Comparison of ENCODE assay signal across 1 cellular context in genomic region chr9:137459601-137460362, GRCh38.
A peak's percentile ranks its signal among the peaks of the same experiment; 100 is the strongest.
TF ChIP-seq lines count a peak whose summit lies in the region.

No MANE protein-coding gene starts in this region.

TF ChIP-seq in K562, 482 proteins besides CTCF, POLR2A, EP300 and RAD21:
- 0 out of 3 replicates have a peak, but pooled peaks of 1 of the 2 experiments have one; percentile 17 for TF ChIP-seq CBX3 (IDR thresholded peaks at IDR 0.05; ENCODE audit: borderline replicate concordance in 1 of 2, low read length in 2 of 2)
- TF ChIP-seq E2F6 (IDR thresholded peaks at IDR 0.05; ENCODE audit: borderline replicate concordance in 1 of 2, extremely low read depth in 1 of 2, insufficient read depth in 1 of 2, insufficient read length in 1 of 2, low read depth in 1 of 2, low read length in 1 of 2, poor library complexity in 1 of 2, severe bottlenecking in 1 of 2) = peak in 1 of 2 experiments; percentile 42
- TF ChIP-seq FOXK1 (CRISPR knock-in tag; IDR thresholded peaks at IDR 0.05; ENCODE audit: borderline replicate concordance) = 0 out of 2 replicates have a peak, but pooled peaks have one; percentile 23
- TF ChIP-seq ID3 (CRISPR knock-in tag; IDR thresholded peaks at IDR 0.05) = no peak
- TF ChIP-seq ID3 (tag; IDR thresholded peaks at IDR 0.05) = 0 out of 2 replicates have a peak, but pooled peaks have one; percentile 24
- TF ChIP-seq ZBED1 (IDR thresholded peaks at IDR 0.05) = no peak
- 0 out of 2 replicates have a peak, but pooled peaks have one; percentile 23 for TF ChIP-seq TFAP4 (CRISPR knock-in tag; IDR thresholded peaks at IDR 0.05; ENCODE audit: borderline replicate concordance)
- TF ChIP-seq ZNF512 (tag; IDR thresholded peaks at IDR 0.05) = no peak
- TF ChIP-seq ZKSCAN1 (IDR thresholded peaks at IDR 0.05; ENCODE audit: low read depth, low read length) = peak; percentile 20; the same call in 1 of the 2 replicates
- no peak for TF ChIP-seq RFX1 (IDR thresholded peaks at IDR 0.05)
- TF ChIP-seq NFYB (IDR thresholded peaks at IDR 0.05; ENCODE audit: extremely low read depth, insufficient read length) = no peak
- 0 out of 2 replicates have a peak, but pooled peaks have one; percentile 1 for TF ChIP-seq USF1 (CRISPR knock-in tag; IDR thresholded peaks at IDR 0.05)
- no peak for TF ChIP-seq ZFP1 (CRISPR knock-in tag; IDR thresholded peaks at IDR 0.05)
- TF ChIP-seq SP1 (CRISPR knock-in tag; IDR thresholded peaks at IDR 0.05) = peak; percentile 55
- 0 out of 2 replicates have a peak, but pooled peaks have one; percentile 32 for TF ChIP-seq ZFX (CRISPR knock-in tag; IDR thresholded peaks at IDR 0.05)
- TF ChIP-seq ATF7 (IDR thresholded peaks at IDR 0.05) = 0 out of 2 replicates have a peak, but pooled peaks have one; percentile 18
- no peak for TF ChIP-seq POLR3G (IDR thresholded peaks at IDR 0.05; ENCODE audit: extremely low read depth, insufficient read length, insufficient replicate concordance)
- TF ChIP-seq MAX (CRISPR knock-in tag; IDR thresholded peaks at IDR 0.05) = 0 out of 2 replicates have a peak, but pooled peaks have one; percentile 24
- TF ChIP-seq ZNF830 (CRISPR knock-in tag; IDR thresholded peaks at IDR 0.05) = 0 out of 2 replicates have a peak, but pooled peaks have one; percentile 30
- 0 out of 2 replicates have a peak, but pooled peaks have one; percentile 62 for TF ChIP-seq E2F5 (CRISPR knock-in tag; IDR thresholded peaks at IDR 0.05)
- no peak for TF ChIP-seq PCBP1 (IDR thresholded peaks at IDR 0.05; ENCODE audit: low read depth, low read length, poor library complexity, severe bottlenecking)
